1 cellular context compared by ENCODE assay signal in genomic region chr7:29336851-29337627, GRCh38.
A peak's percentile ranks its signal among the peaks of the same experiment; 100 is the strongest.
TF ChIP-seq lines count a peak whose summit lies in the region.

No MANE protein-coding gene starts in this region.

TF ChIP-seq in HepG2, 621 proteins besides CTCF, POLR2A, EP300 and RAD21 (continued from another document and continues in another):
- peak; percentile 100 for TF ChIP-seq ZNF710 (CRISPR knock-in tag; IDR thresholded peaks at IDR 0.05; ENCODE audit: borderline replicate concordance)
- peak; percentile 82 for TF ChIP-seq SKIL (CRISPR knock-in tag; IDR thresholded peaks at IDR 0.05; ENCODE audit: borderline replicate concordance)
- 0 out of 2 replicates have a peak, but pooled peaks have one; percentile 17 for TF ChIP-seq JUND (CRISPR knock-in tag; IDR thresholded peaks at IDR 0.05)
- no peak for TF ChIP-seq ZSCAN22 (CRISPR knock-in tag; IDR thresholded peaks at IDR 0.05)
- no peak for TF ChIP-seq ZNF446 (CRISPR knock-in tag; IDR thresholded peaks at IDR 0.05)
- TF ChIP-seq FOXO1 (CRISPR knock-in tag; IDR thresholded peaks at IDR 0.05) = peak; percentile 51
- no peak for TF ChIP-seq ZNF3 (CRISPR knock-in tag; IDR thresholded peaks at IDR 0.05)
- TF ChIP-seq GMEB2 (CRISPR knock-in tag; IDR thresholded peaks at IDR 0.05; ENCODE audit: low read depth) = 0 out of 2 replicates have a peak, but pooled peaks have one; percentile 33
- no peak for TF ChIP-seq SNAPC5 (CRISPR knock-in tag; IDR thresholded peaks at IDR 0.05; ENCODE audit: borderline replicate concordance)
- TF ChIP-seq SIN3B (IDR thresholded peaks at IDR 0.05; ENCODE audit: low read length) = no peak
- no peak for TF ChIP-seq SRSF4 (IDR thresholded peaks at IDR 0.05; ENCODE audit: low read depth, low read length, poor library complexity, severe bottlenecking)
- TF ChIP-seq AHDC1 (CRISPR knock-in tag; IDR thresholded peaks at IDR 0.05; ENCODE audit: borderline replicate concordance) = peak; percentile 91
- TF ChIP-seq NFIC (IDR thresholded peaks at IDR 0.05; ENCODE audit: low read length) = peak; percentile 87
- TF ChIP-seq SOX13 (IDR thresholded peaks at IDR 0.05) = peak; percentile 66; the same call in 1 of the 2 replicates
- TF ChIP-seq SOX13 (CRISPR knock-in tag; conservative IDR thresholded peaks at IDR 0.05 in 1 of 2, IDR thresholded peaks at IDR 0.05 in 1 of 2) = peak in 1 of 2 experiments; percentile 83; a peak in 2 of 4 replicates
- TF ChIP-seq ZNF280B (CRISPR knock-in tag; IDR thresholded peaks at IDR 0.05; ENCODE audit: borderline replicate concordance) = no peak
- 0 out of 2 replicates have a peak, but pooled peaks have one; percentile 54 for TF ChIP-seq ELF4 (CRISPR knock-in tag; IDR thresholded peaks at IDR 0.05; ENCODE audit: borderline replicate concordance)
- no peak for TF ChIP-seq CENPX (CRISPR knock-in tag; IDR thresholded peaks at IDR 0.05)
- TF ChIP-seq TAF1 (CRISPR knock-in tag; IDR thresholded peaks at IDR 0.05) = peak; percentile 29; the same call in 1 of the 2 replicates
- peak; percentile 64; the same call in 1 of the 2 replicates for TF ChIP-seq ZNF878 (CRISPR knock-in tag; IDR thresholded peaks at IDR 0.05)
- TF ChIP-seq ZNF749 (CRISPR knock-in tag; IDR thresholded peaks at IDR 0.05; ENCODE audit: borderline replicate concordance) = 0 out of 2 replicates have a peak, but pooled peaks have one; percentile 35
- no peak for TF ChIP-seq ZBTB10 (CRISPR knock-in tag; IDR thresholded peaks at IDR 0.05; ENCODE audit: borderline replicate concordance)
- TF ChIP-seq ARID5B (CRISPR knock-in tag; IDR thresholded peaks at IDR 0.05) = peak; percentile 92
- TF ChIP-seq MATR3 (CRISPR knock-in tag; IDR thresholded peaks at IDR 0.05) = no peak
- TF ChIP-seq NR2F6 (IDR thresholded peaks at IDR 0.05) = peak; percentile 33; the same call in 1 of the 2 replicates
- TF ChIP-seq NR2F6 (CRISPR knock-in tag; IDR thresholded peaks at IDR 0.05) = peak; percentile 28; the same call in 1 of the 2 replicates
- TF ChIP-seq BCL6 (CRISPR knock-in tag; IDR thresholded peaks at IDR 0.05) = peak; percentile 84; the same call in 1 of the 2 replicates
- 0 out of 2 replicates have a peak, but pooled peaks have one; percentile 75 for TF ChIP-seq ZBTB34 (CRISPR knock-in tag; IDR thresholded peaks at IDR 0.05)
- peak; percentile 65; the same call in 1 of the 2 replicates for TF ChIP-seq ETV5 (CRISPR knock-in tag; IDR thresholded peaks at IDR 0.05; ENCODE audit: borderline replicate concordance)
- TF ChIP-seq ZNF770 (CRISPR knock-in tag; IDR thresholded peaks at IDR 0.05) = peak; percentile 34; the same call in 1 of the 2 replicates
